ENCODE assay signal across 26 cellular contexts in genomic region chr2:50615296-50615695, GRCh38.
DNase-seq lines count a peak whose midpoint lies in the region; ATAC-seq, FAIRE-seq and TF ChIP-seq lines count a peak whose summit lies in the region.
"Had no signal": no experiment of that assay in that cellular context is flagged by ENCODE, and none has a peak within 500 bp of the region (broad histone marks: within the 10 kb centered on the region; RNA-seq: fewer than 3 reads in every experiment).

No MANE protein-coding gene starts in this region.

- POLR2A ChIA-PET in endothelial cell of umbilical vein (lab: Charles Lee) = no interaction called here

- H3K9me2 ChIP-seq in GM23338 (ENCODE audit: insufficient read depth) = no peaks in the 10 kb centered on the region

- no peak for TF ChIP-seq CTCF in GM23338 (conservative IDR thresholded peaks at IDR 0.05; ENCODE audit: low read depth in 2 of 2)
- no peak for TF ChIP-seq CTCF in OCI-LY3 (IDR thresholded peaks at IDR 0.05; ENCODE audit: low read depth, low read length)
- no peak for TF ChIP-seq CTCF in endothelial cell of umbilical vein (IDR thresholded peaks at IDR 0.05; ENCODE audit: extremely low read depth in 1 of 2, insufficient read depth in 1 of 2, low read depth in 1 of 2, low read length in 2 of 2)
- TF ChIP-seq CTCF in neural progenitor cell (IDR thresholded peaks at IDR 0.05) = no peak

- H3K27me3 Mint-ChIP-seq in GM23338 (ENCODE audit: insufficient read depth, low read depth, poor library complexity) (no peaks in the 10 kb centered on the region), neural progenitor cell (ENCODE audit: insufficient read depth, low read depth) (no peaks in the 10 kb centered on the region)
- H3K27me3 Mint-ChIP-seq: CD4-positive, alpha-beta T cell had no signal

- H2AFZ ChIP-seq in GM23338 (no peak overlapping the region), OCI-LY3 (ENCODE audit: low read depth, low read length) (0 out of 2 replicates have a peak overlapping the region, but pooled peaks have one; percentile 45), endothelial cell of umbilical vein (ENCODE audit: low read depth, low read length) (no peak overlapping the region), neural progenitor cell (replicated peaks) (peak overlapping the region; percentile 62)

- H3K4me1 Mint-ChIP-seq in GM23338 = peaks cover 31% of the 10 kb centered on the region
- peaks cover 7% of the 10 kb centered on the region for H3K4me1 Mint-ChIP-seq in neural progenitor cell

- CTCF ChIA-PET in endothelial cell of umbilical vein (lab: Charles Lee) = no interaction called here

- no peaks in the 10 kb centered on the region for H3F3A ChIP-seq in GM23338 (replicated peaks; ENCODE audit: low read depth)
- H3F3A ChIP-seq in neural progenitor cell (ENCODE audit: low read depth) = no peaks in the 10 kb centered on the region

- H3K79me2 ChIP-seq in GM23338 (replicated peaks; ENCODE audit: insufficient read depth) (no peaks in the 10 kb centered on the region), OCI-LY3 (ENCODE audit: low read length) (no peaks in the 10 kb centered on the region), endothelial cell of umbilical vein (ENCODE audit: control insufficient read depth, insufficient read depth, low read length) (no peaks in the 10 kb centered on the region), neural progenitor cell (ENCODE audit: low read depth) (no peaks in the 10 kb centered on the region)

- H3K9me3 Mint-ChIP-seq in GM23338 (no peaks in the 10 kb centered on the region), neural progenitor cell (no peaks in the 10 kb centered on the region)

- H3K4me1 ChIP-seq in GM23338 (ENCODE audit: insufficient read depth) (peaks cover 13% of the 10 kb centered on the region), OCI-LY3 (ENCODE audit: low read length) (peaks cover 6% of the 10 kb centered on the region; the same call in 1 of the 2 replicates), endothelial cell of umbilical vein (ENCODE audit: control insufficient read depth, extremely low read depth, insufficient read depth, low read length) (peaks cover 3% of the 10 kb centered on the region), neural progenitor cell (peaks cover 6% of the 10 kb centered on the region)
- H3K4me1 ChIP-seq: BLaER1 treated with 17β-estradiol and CSF1 and Interleukin-3, amounts not matched to agents 10 nM and 100 nM; Peyer's patch had no signal

- BruUV-seq in endothelial cell of umbilical vein (replicated peaks; lab: Mats Ljungman, UMichigan) = no TSS peak

- DNase-seq in GM23338 (ENCODE audit: low spot score) = peak; percentile 47
- peak; percentile 7 for DNase-seq in endothelial cell of umbilical vein (ENCODE audit: low read depth, low spot score)
- DNase-seq in neural progenitor cell (ENCODE audit: low spot score) = no peak
- no peak for DNase-seq in NCI-H146 (lab: John Stamatoyannopoulos, UW)
- no peak for DNase-seq in NCI-H187 treated with DMSO at 0.1 percent for 48 hours (lab: John Stamatoyannopoulos, UW)
- DNase-seq in NOMO-1 treated with DMSO at 0.1 percent for 48 hours (lab: John Stamatoyannopoulos, UW; ENCODE audit: unreplicated experiment) = no peak
- DNase-seq: AML-193; CD4-positive, alpha-beta T cell; DMS53; KBM-7; MV-4-11; NCI-H1694; NCI-H2171; NCI-H226; NCI-H510A; NCI-H774; NK-92 treated with Interleukin-12 subunit alpha and Interleukin-12 subunit beta, amount 100 ng/mL, for 24 hours; Peyer's patch; SIG-M5 had no signal

- no peak overlapping the region for H3K27ac Mint-ChIP-seq in GM23338
- H3K27ac Mint-ChIP-seq in neural progenitor cell = peak overlapping the region; percentile 21
- H3K27ac Mint-ChIP-seq: CD4-positive, alpha-beta T cell; T-helper 1 cell treated with Interleukin-12 subunit alpha and Interleukin-12 subunit beta and Interleukin-4 antibody, amounts not matched to agents 30 μg/mL and 1 μg/mL, for 36 hours had no signal

- peak overlapping the region; percentile 25; the same call in 2 of the 3 replicates for H3K4me3 Mint-ChIP-seq in GM23338
- no peak overlapping the region for H3K4me3 Mint-ChIP-seq in neural progenitor cell
- H3K4me3 Mint-ChIP-seq: CD4-positive, alpha-beta T cell; T-helper 1 cell treated with Interleukin-12 subunit alpha and Interleukin-12 subunit beta and Interleukin-4 antibody, amounts not matched to agents 30 μg/mL and 1 μg/mL, for 36 hours had no signal

- H3K36me3 ChIP-seq in GM23338 (ENCODE audit: insufficient read depth) (no peaks in the 10 kb centered on the region), OCI-LY3 (replicated peaks; ENCODE audit: low read depth, low read length) (no peaks in the 10 kb centered on the region), endothelial cell of umbilical vein (ENCODE audit: control insufficient read depth in 2 of 2, extremely low read depth in 1 of 2, insufficient read depth in 2 of 2, low read length in 2 of 2) (no peaks in the 10 kb centered on the region), neural progenitor cell (no peaks in the 10 kb centered on the region)
- H3K36me3 ChIP-seq: BLaER1 treated with 17β-estradiol and CSF1 and Interleukin-3, amounts not matched to agents 10 nM and 100 nM; Peyer's patch had no signal

- ATAC-seq in GM23338 = peak; percentile 75

- intact Hi-C loops in endothelial cell of umbilical vein (cut with micrococcal nuclease) = no loop called here

- H4K20me1 ChIP-seq in GM23338 (replicated peaks; ENCODE audit: insufficient read depth) (no peaks in the 10 kb centered on the region), OCI-LY3 (ENCODE audit: insufficient read depth, low read length) (no peaks in the 10 kb centered on the region), endothelial cell of umbilical vein (replicated peaks; ENCODE audit: control insufficient read depth, extremely low read depth, insufficient read depth, low read length) (no peaks in the 10 kb centered on the region), neural progenitor cell (ENCODE audit: low read depth) (no peaks in the 10 kb centered on the region)
- H4K20me1 ChIP-seq: BLaER1 treated with 17β-estradiol and CSF1 and Interleukin-3, amounts not matched to agents 10 nM and 100 nM had no signal

- H3K9me1 ChIP-seq in endothelial cell of umbilical vein (replicated peaks; ENCODE audit: control insufficient read depth, extremely low read depth, insufficient read depth, low read length) = no peaks in the 10 kb centered on the region

- peak overlapping the region; percentile 30 for H3K4me2 ChIP-seq in GM23338
- peak overlapping the region; percentile 52 for H3K4me2 ChIP-seq in OCI-LY3 (ENCODE audit: low read length)
- H3K4me2 ChIP-seq in endothelial cell of umbilical vein (ENCODE audit: insufficient read depth, low read length) = no peak overlapping the region
- H3K4me2 ChIP-seq in neural progenitor cell = no peak overlapping the region
- H3K4me2 ChIP-seq: BLaER1 treated with 17β-estradiol and CSF1 and Interleukin-3, amounts not matched to agents 10 nM and 100 nM had no signal

- H3K27ac ChIP-seq in GM23338 (ENCODE audit: low read depth) (no peak overlapping the region), OCI-LY3 (ENCODE audit: low read length) (no peak overlapping the region), endothelial cell of umbilical vein (ENCODE audit: insufficient read depth, low read depth, low read length) (no peak overlapping the region), neural progenitor cell (no peak overlapping the region)
- H3K27ac ChIP-seq: BLaER1 treated with 17β-estradiol and CSF1 and Interleukin-3, amounts not matched to agents 10 nM and 100 nM; Peyer's patch; SK-N-MC had no signal

- H3K9me3 ChIP-seq in OCI-LY3 (ENCODE audit: insufficient read depth, low read length) (no peaks in the 10 kb centered on the region), endothelial cell of umbilical vein (replicated peaks; ENCODE audit: control insufficient read depth, insufficient read depth, low read length) (no peaks in the 10 kb centered on the region), neural progenitor cell (ENCODE audit: low read depth) (no peaks in the 10 kb centered on the region)
- H3K9me3 ChIP-seq: BLaER1 treated with 17β-estradiol and CSF1 and Interleukin-3, amounts not matched to agents 10 nM and 100 nM; Peyer's patch had no signal

- FAIRE-seq in endothelial cell of umbilical vein (lab: Jason Lieb, UNC) = no peak
- FAIRE-seq: A204.1, D721Med, G401.6 had no signal

- H3K4me3 ChIP-seq in GM23338 (peak overlapping the region; percentile 17; the same call in 1 of the 2 replicates), OCI-LY3 (ENCODE audit: low read length) (no peak overlapping the region), endothelial cell of umbilical vein (replicated peaks in 1 of 3; ENCODE audit: insufficient read depth in 1 of 3, low read depth in 1 of 3, low read length in 3 of 3) (no peak overlapping the region), neural progenitor cell (no peak overlapping the region)
- H3K4me3 ChIP-seq: BLaER1 treated with 17β-estradiol and CSF1 and Interleukin-3, amounts not matched to agents 10 nM and 100 nM; Peyer's patch; SK-N-MC had no signal

- H3K27me3 ChIP-seq in GM23338 (ENCODE audit: insufficient read depth) = no peaks in the 10 kb centered on the region
- H3K27me3 ChIP-seq in OCI-LY3 (ENCODE audit: low read depth, low read length) = no peaks in the 10 kb centered on the region
- H3K27me3 ChIP-seq in endothelial cell of umbilical vein (ENCODE audit: control insufficient read depth in 2 of 2, insufficient read depth in 2 of 2, low read length in 2 of 2) = no peaks in the 10 kb centered on the region
- H3K27me3 ChIP-seq in neural progenitor cell = no peaks in the 10 kb centered on the region
- H3K27me3 ChIP-seq: BLaER1 treated with 17β-estradiol and CSF1 and Interleukin-3, amounts not matched to agents 10 nM and 100 nM; Peyer's patch had no signal

- no peak for TF ChIP-seq POLR2A in endothelial cell of umbilical vein (IDR thresholded peaks at IDR 0.05; ENCODE audit: low read depth, low read length)

- dilution Hi-C loops in endothelial cell of umbilical vein (cut with MboI; ENCODE audit: extremely low pct_ligation_motif_present, low sequenced_read_pairs) = no loop called here

- no peaks in the 10 kb centered on the region for H3K36me3 Mint-ChIP-seq in GM23338 (ENCODE audit: low read depth)
- H3K36me3 Mint-ChIP-seq in neural progenitor cell = no peaks in the 10 kb centered on the region

- H3K9ac ChIP-seq in OCI-LY3 (ENCODE audit: low read length) (no peak overlapping the region), endothelial cell of umbilical vein (replicated peaks; ENCODE audit: extremely low read depth, insufficient read depth, low read length) (no peak overlapping the region), neural progenitor cell (no peak overlapping the region)
- H3K9ac ChIP-seq: BLaER1 treated with 17β-estradiol and CSF1 and Interleukin-3, amounts not matched to agents 10 nM and 100 nM had no signal

TF ChIP-seq in endothelial cell of umbilical vein, 7 proteins besides CTCF, POLR2A, EP300 and RAD21 (continues in another document):
- TF ChIP-seq EZH2 (IDR thresholded peaks at IDR 0.05; ENCODE audit: borderline replicate concordance, low read depth, low read length, severe bottlenecking) (no peak), JUN (IDR thresholded peaks at IDR 0.05; ENCODE audit: borderline replicate concordance, insufficient read depth, insufficient read length, low read depth) (no peak), MAX (IDR thresholded peaks at IDR 0.05; ENCODE audit: insufficient read depth, insufficient read length) (no peak)

Comparison
In these comparisons a context has a peak if more than half of its experiments do, and no peak if none do; other contexts are left out.
1. DNase-seq: peak in GM23338 (single experiment) and endothelial cell of umbilical vein (single experiment); none in neural progenitor cell (single experiment), NCI-H146 (single experiment), NCI-H187 treated with DMSO at 0.1 percent for 48 hours (single experiment) and NOMO-1 treated with DMSO at 0.1 percent for 48 hours (single experiment).
2. H2AFZ ChIP-seq: peak in OCI-LY3 (single experiment) and neural progenitor cell (single experiment); none in GM23338 (single experiment) and endothelial cell of umbilical vein (single experiment).
3. H3K4me2 ChIP-seq: peak in GM23338 (single experiment) and OCI-LY3 (single experiment); none in endothelial cell of umbilical vein (single experiment) and neural progenitor cell (single experiment).